In genomic region chr2:67251741-67252140, GRCh38 we compare ENCODE assay signal across 27 cellular contexts.
"Had no signal": no experiment of that assay in that cellular context is flagged by ENCODE, and none has a peak within 500 bp of the region (broad histone marks: within the 10 kb centered on the region; RNA-seq: fewer than 3 reads in every experiment).

No MANE protein-coding gene starts in this region.

- H3K36me3 ChIP-seq: left lung, lower lobe of right lung, ovary, right atrium auricular region, right lobe of liver, stomach, thyroid gland, upper lobe of right lung had no signal

- H3K27ac ChIP-seq: left lung, lower lobe of right lung, ovary, right atrium auricular region, right lobe of liver, stomach, testis, thyroid gland, upper lobe of right lung had no signal

- H3K4me1 ChIP-seq: left lung, lower lobe of right lung, right atrium auricular region, right lobe of liver, stomach, testis, thyroid gland, upper lobe of right lung had no signal

- ATAC-seq: left colon; left lung; lower lobe of right lung; mucosa of descending colon; naive thymus-derived CD4-positive, alpha-beta T cell; natural killer cell treated with Interleukin-12 subunit alpha and Interleukin-12 subunit beta and Interleukin-15 and Interleukin-18, amount 100 ng/mL, for 72 hours; right lobe of liver; stimulated activated memory B cell treated with anti-CD40 and anti-IgM and Interleukin-4, amounts not matched to agents 10 μg/mL and 1 μg/mL and 100 μg/mL, for 72 hours; stimulated activated naive CD8-positive, alpha-beta T cell treated with anti-CD3 and anti-CD28 coated beads, Interleukin-15, Interleukin-2, amounts not matched to agents 100 U/mL and 50 U/mL, for 24 hours; upper lobe of right lung had no signal

- H3K27me3 ChIP-seq: left lung, ovary, right atrium auricular region, right lobe of liver, stomach, testis, thyroid gland, upper lobe of right lung had no signal

- DNase-seq: hypothalamus; immature natural killer cell; kidney; left colon; left lung; lower lobe of right lung; mammary epithelial cell; midbrain; mucosa of descending colon; naive thymus-derived CD4-positive, alpha-beta T cell; ovary; right lobe of liver; stimulated activated CD4-positive, alpha-beta T cell treated with anti-CD3 and anti-CD28 coated beads, Interleukin-1b, Interleukin-23, amount 100 ng/mL, for 48 hours; stimulated activated CD4-positive, alpha-beta T cell treated with anti-CD3 and anti-CD28 coated beads, Interleukin-2, amount 100 ng/mL, for 48 hours; stimulated activated CD4-positive, alpha-beta T cell treated with anti-CD3 and anti-CD28 coated beads, Interleukin-4, amount 100 ng/mL, for 4 hours; stimulated activated CD8-positive, alpha-beta memory T cell treated with anti-CD3 and anti-CD28 coated beads, Interleukin-4, amount 100 ng/mL, for 48 hours; stimulated activated naive CD8-positive, alpha-beta T cell treated with anti-CD3 and anti-CD28 coated beads, Interleukin-15, Interleukin-2, amounts not matched to agents 100 U/mL and 50 U/mL, for 24 hours; stomach; testis; thyroid gland; trophoblast cell; upper lobe of right lung had no signal

- H3K4me2 ChIP-seq: smooth muscle cell had no signal

- H3K9me3 ChIP-seq: left lung, lower lobe of right lung, mucosa of descending colon, ovary, right atrium auricular region, right lobe of liver, stomach, testis, thyroid gland, upper lobe of right lung had no signal

- H3K4me3 ChIP-seq: left lung, lower lobe of right lung, mucosa of descending colon, ovary, right atrium auricular region, right lobe of liver, smooth muscle cell, stomach, testis, thyroid gland, upper lobe of right lung had no signal

- FAIRE-seq: kidney, urothelium cell line had no signal
